In genomic region chr17:50425682-50426471, GRCh38 we compare ENCODE assay signal across 8 cellular contexts. TPM values are rescaled to one million over a fixed set of nuclear protein-coding genes. Genes with fewer than 3 reads are reported as not detected.
DNase-seq lines count a peak whose midpoint lies in the region; ATAC-seq and TF ChIP-seq lines count a peak whose summit lies in the region.

A gene with protein sequence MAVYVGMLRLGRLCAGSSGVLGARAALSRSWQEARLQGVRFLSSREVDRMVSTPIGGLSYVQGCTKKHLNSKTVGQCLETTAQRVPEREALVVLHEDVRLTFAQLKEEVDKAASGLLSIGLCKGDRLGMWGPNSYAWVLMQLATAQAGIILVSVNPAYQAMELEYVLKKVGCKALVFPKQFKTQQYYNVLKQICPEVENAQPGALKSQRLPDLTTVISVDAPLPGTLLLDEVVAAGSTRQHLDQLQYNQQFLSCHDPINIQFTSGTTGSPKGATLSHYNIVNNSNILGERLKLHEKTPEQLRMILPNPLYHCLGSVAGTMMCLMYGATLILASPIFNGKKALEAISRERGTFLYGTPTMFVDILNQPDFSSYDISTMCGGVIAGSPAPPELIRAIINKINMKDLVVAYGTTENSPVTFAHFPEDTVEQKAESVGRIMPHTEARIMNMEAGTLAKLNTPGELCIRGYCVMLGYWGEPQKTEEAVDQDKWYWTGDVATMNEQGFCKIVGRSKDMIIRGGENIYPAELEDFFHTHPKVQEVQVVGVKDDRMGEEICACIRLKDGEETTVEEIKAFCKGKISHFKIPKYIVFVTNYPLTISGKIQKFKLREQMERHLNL (plus strand): TSS chr17:50426218. CDS start chr17:50426262, 44 bp downstream.

- no peaks in the 10 kb centered on the region for H3K27me3 Mint-ChIP-seq in mesothelial cell of epicardium (ENCODE audit: low read depth)

- POLR2A ChIA-PET in activated CD8-positive, alpha-beta memory T cell treated with anti-CD3 and anti-CD28 coated beads for 36 hours (lab: Charles Lee): interaction anchor here (0.6 to 1.5 kb wide), 4 partner anchors 29 to 265 kb away, joined by 3 to 7 read pairs (median 3); partner anchors contain the start of gene LRRC59

- DNase-seq in DMS 273 (lab: John Stamatoyannopoulos, UW; ENCODE audit: unreplicated experiment): peak; percentile 84
- DNase-seq in H4 (ENCODE audit: low spot score): peak; percentile 40
- peak; percentile 62 for DNase-seq in NCI-H510A treated with DMSO at 0.1 percent for 48 hours (lab: John Stamatoyannopoulos, UW)
- peak; percentile 46 to 67 for DNase-seq in mesothelial cell of epicardium (ENCODE audit: low spot score in 2 of 2, unreplicated experiment in 2 of 2)
- DNase-seq in stimulated activated CD8-positive, alpha-beta memory T cell treated with anti-CD3 and anti-CD28 coated beads, Interleukin-2, amount 100 ng/mL, for 48 hours (ENCODE audit: low read depth in 2 of 2): peak; percentile 54 to 62

- H3K4me1 Mint-ChIP-seq in mesothelial cell of epicardium: peaks cover 68% of the 10 kb centered on the region

- H3K9me3 Mint-ChIP-seq in mesothelial cell of epicardium: no peaks in the 10 kb centered on the region

- ATAC-seq in HG02973 (IDR thresholded peaks at IDR 0.05; ENCODE audit: unreplicated experiment): no peak

- H3K27ac Mint-ChIP-seq in mesothelial cell of epicardium: peak within 1 kb of the TSS; percentile 96

- CTCF ChIA-PET in activated CD8-positive, alpha-beta memory T cell treated with anti-CD3 and anti-CD28 coated beads for 36 hours (lab: Charles Lee): interaction anchor here (0.5 to 2.0 kb wide), 2 partner anchors 28 to 1394 kb away, joined by 3 to 8 read pairs; partner anchors contain the start of gene LRRC59

- in situ Hi-C loops in endometrial microvascular endothelial cells (cut with HindIII; ENCODE audit: inconsistent ontology term, low pct_unique_long_range_greater_than_20kb, low sequenced_read_pairs): no loop called here

- no peak for TF ChIP-seq CTCF in mesothelial cell of epicardium (IDR thresholded peaks at IDR 0.05; ENCODE audit: unreplicated experiment)

- H3K4me3 Mint-ChIP-seq in mesothelial cell of epicardium: peak within 1 kb of the TSS; percentile 78

- H3K36me3 Mint-ChIP-seq in mesothelial cell of epicardium: no peaks in the 10 kb centered on the region

RNA-seq across cellular contexts. Expression of the gene that starts here (rescaled TPM):
- 26.5 and 47.2 TPM in 2 replicates for total RNA-seq in H4 (2014; rRNA removed; shearing (Covaris generic))
- 10 to 100 TPM; 11.3 to 14.1 TPM for total RNA-seq in activated CD8-positive, alpha-beta memory T cell treated with anti-CD3 and anti-CD28 coated beads for 36 hours
- total RNA-seq in endometrial microvascular endothelial cells (ENCODE audit: inconsistent ontology term) (25.8 TPM), mesothelial cell of epicardium (107 to 113 TPM (median 112 TPM) in 3 replicates)
